In the genomic region with DNA sequence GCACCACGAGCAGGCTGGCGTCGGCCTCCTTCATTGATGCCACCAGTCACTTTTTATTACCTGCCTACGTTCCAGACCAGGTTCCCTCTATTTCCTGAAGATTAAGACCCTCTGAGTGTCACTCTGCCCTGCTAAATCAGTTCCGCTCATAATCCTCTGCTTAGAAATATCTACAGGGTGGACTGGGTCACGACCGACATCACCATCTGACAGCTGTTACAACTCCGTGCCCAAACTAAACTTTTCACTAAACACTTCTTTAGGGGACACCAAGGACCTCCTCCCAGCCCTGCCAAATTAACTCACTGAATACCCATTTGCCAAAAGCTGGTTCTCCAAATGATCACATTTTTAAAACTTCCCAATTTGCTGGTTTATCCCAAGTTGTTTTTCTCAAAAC, we compare ENCODE assay signal across 37 cellular contexts.
"Had no signal": no experiment of that assay in that cellular context is flagged by ENCODE, and none has a peak within 500 bp of the region (broad histone marks: within the 10 kb centered on the region; RNA-seq: fewer than 3 reads in every experiment).

No MANE protein-coding gene starts in this region.

- H3K9me3 ChIP-seq: adrenal gland, ascending aorta, body of pancreas, breast epithelium had no signal

- H3K4me3 ChIP-seq: adrenal gland, ascending aorta, body of pancreas, breast epithelium, cardiac muscle cell had no signal

- H3K27me3 Mint-ChIP-seq: activated naive CD4-positive, alpha-beta T cell treated with anti-CD3 and anti-CD28 coated beads, Interleukin-2, amount 10 ng/mL, durations not matched to agents 7 days and 5 days; activated naive CD4-positive, alpha-beta T cell treated with anti-CD3 and anti-CD28 coated beads, Interleukin-2, amount 50 U/mL, for 24 hours; activated naive CD8-positive, alpha-beta T cell; activated naive CD8-positive, alpha-beta T cell treated with anti-CD3 and anti-CD28 coated beads, Interleukin-2, amount 10 ng/mL, durations not matched to agents 7 days and 5 days; activated naive CD8-positive, alpha-beta T cell treated with anti-CD3 and anti-CD28 coated beads, Interleukin-2, amount 50 U/mL, for 24 hours; activated T-cell treated with anti-CD3 and anti-CD28 coated beads, Interleukin-2, amount 50 U/mL, for 24 hours; central memory CD8-positive, alpha-beta T cell had no signal

- H3K4me1 ChIP-seq: ascending aorta, body of pancreas, breast epithelium had no signal

- H3K4me1 Mint-ChIP-seq: activated naive CD4-positive, alpha-beta T cell treated with anti-CD3 and anti-CD28 coated beads, Interleukin-2, amount 10 ng/mL, durations not matched to agents 7 days and 5 days; activated naive CD4-positive, alpha-beta T cell treated with anti-CD3 and anti-CD28 coated beads, Interleukin-2, amount 50 U/mL, for 24 hours; activated naive CD8-positive, alpha-beta T cell treated with anti-CD3 and anti-CD28 coated beads for 36 hours; activated naive CD8-positive, alpha-beta T cell treated with anti-CD3 and anti-CD28 coated beads, Interleukin-2, amount 10 ng/mL, durations not matched to agents 7 days and 5 days; activated naive CD8-positive, alpha-beta T cell treated with anti-CD3 and anti-CD28 coated beads, Interleukin-2, amount 50 U/mL, for 24 hours; activated T-helper 17 cell treated with anti-CD3 and anti-CD28 coated beads, Interleukin-2, amount 50 U/mL, for 72 hours; central memory CD8-positive, alpha-beta T cell had no signal

- H3K27ac Mint-ChIP-seq: activated naive CD4-positive, alpha-beta T cell treated with anti-CD3 and anti-CD28 coated beads for 36 hours; activated naive CD4-positive, alpha-beta T cell treated with anti-CD3 and anti-CD28 coated beads, Interleukin-2, amount 10 ng/mL, durations not matched to agents 7 days and 5 days; activated naive CD4-positive, alpha-beta T cell treated with anti-CD3 and anti-CD28 coated beads, Interleukin-2, amount 50 U/mL, for 24 hours; activated naive CD4-positive, alpha-beta T cell treated with anti-CD3 and anti-CD28 coated beads, Interleukin-2, amount 50 U/mL, for 72 hours; activated naive CD8-positive, alpha-beta T cell; activated naive CD8-positive, alpha-beta T cell treated with anti-CD3 and anti-CD28 coated beads for 36 hours; activated naive CD8-positive, alpha-beta T cell treated with anti-CD3 and anti-CD28 coated beads, Interleukin-2, amount 10 ng/mL, durations not matched to agents 7 days and 5 days; activated naive CD8-positive, alpha-beta T cell treated with anti-CD3 and anti-CD28 coated beads, Interleukin-2, amount 50 U/mL, for 24 hours; activated T-cell treated with anti-CD3 and anti-CD28 coated beads, Interleukin-2, amount 50 U/mL, for 24 hours; activated T-cell treated with anti-CD3 and anti-CD28 coated beads, Interleukin-2, amount 50 U/mL, for 72 hours; activated T-helper 1 cell treated with anti-CD3 and anti-CD28 coated beads, Interleukin-12 subunit alpha, Interleukin-12 subunit beta, Interleukin-2, Interleukin-4 antibody, amounts not matched to agents 30 ng/mL and 10 ng/mL and 1 ng/mL, durations not matched to agents 14 hours and 24 hours and 36 hours; activated T-helper 17 cell treated with anti-CD3 and anti-CD28 coated beads, Interleukin-2, amount 50 U/mL, for 72 hours; activated T-helper 2 cell treated with anti-CD3 and anti-CD28 coated beads, Interferon-gamma antibody, Interleukin-2, Interleukin-4, amounts not matched to agents 10 μg/mL and 5 μg/mL and 100 μg/mL, durations not matched to agents 14 hours and 24 hours and 36 hours; brain had no signal

- H3K27ac ChIP-seq: adrenal gland, ascending aorta, body of pancreas, brain microvascular endothelial cell, breast epithelium, cardiac muscle cell had no signal

- H3K36me3 ChIP-seq: adrenal gland, ascending aorta, brain microvascular endothelial cell, breast epithelium, cardiac muscle cell had no signal

- H3K36me3 Mint-ChIP-seq: activated naive CD4-positive, alpha-beta T cell treated with anti-CD3 and anti-CD28 coated beads, Interleukin-2, amount 10 ng/mL, durations not matched to agents 7 days and 5 days; activated naive CD8-positive, alpha-beta T cell treated with anti-CD3 and anti-CD28 coated beads for 36 hours; activated naive CD8-positive, alpha-beta T cell treated with anti-CD3 and anti-CD28 coated beads, Interleukin-2, amount 10 ng/mL, durations not matched to agents 7 days and 5 days; brain had no signal

- DNase-seq: activated effector memory CD4-positive, alpha-beta T cell treated with anti-CD3 and anti-CD28 coated beads, Interleukin-2, amount 50 U/mL, for 16 hours; activated effector memory CD4-positive, alpha-beta T cell treated with Interleukin-2 at 50 U/mL for 16 hours; activated gamma-delta T cell; activated gamma-delta T cell treated with Interleukin-2 at 50 U/mL for 16 hours; activated naive CD4-positive, alpha-beta T cell; activated naive CD4-positive, alpha-beta T cell treated with anti-CD3 and anti-CD28 coated beads for 36 hours; activated naive CD4-positive, alpha-beta T cell treated with anti-CD3 and anti-CD28 coated beads, Interleukin-2, amount 10 ng/mL, durations not matched to agents 7 days and 5 days; activated naive CD4-positive, alpha-beta T cell treated with anti-CD3 and anti-CD28 coated beads, Interleukin-2, amount 50 U/mL, for 16 hours; activated naive CD4-positive, alpha-beta T cell treated with Interleukin-2 at 50 U/mL for 16 hours; activated naive CD8-positive, alpha-beta T cell treated with anti-CD3 and anti-CD28 coated beads for 36 hours; activated naive CD8-positive, alpha-beta T cell treated with anti-CD3 and anti-CD28 coated beads, Interleukin-2, amount 10 ng/mL, durations not matched to agents 7 days and 5 days; activated naive CD8-positive, alpha-beta T cell treated with anti-CD3 and anti-CD28 coated beads, Interleukin-2, amount 50 U/mL, for 24 hours; activated T-cell treated with anti-CD3 and anti-CD28 coated beads, Interleukin-2, amount 50 U/mL, for 24 hours; activated T-cell treated with anti-CD3 and anti-CD28 coated beads, Interleukin-2, amount 50 U/mL, for 4 hours; activated T-cell treated with anti-CD3 and anti-CD28 coated beads, Interleukin-2, amount 50 U/mL, for 48 hours; activated T-cell treated with anti-CD3 and anti-CD28 coated beads, Interleukin-2, amount 50 U/mL, for 72 hours; adrenal gland; amniotic stem cell; amygdala; anterior cingulate cortex; aorta; body of pancreas; brain microvascular endothelial cell; caudate nucleus; central memory CD4-positive, alpha-beta T cell; cerebellar nuclear complex had no signal

- H3K27me3 ChIP-seq: adrenal gland, ascending aorta, body of pancreas, brain microvascular endothelial cell, breast epithelium, cardiac muscle cell had no signal

- H3K4me3 Mint-ChIP-seq: activated naive CD4-positive, alpha-beta T cell treated with anti-CD3 and anti-CD28 coated beads for 36 hours; activated naive CD4-positive, alpha-beta T cell treated with anti-CD3 and anti-CD28 coated beads, Interleukin-2, amount 10 ng/mL, durations not matched to agents 7 days and 5 days; activated naive CD4-positive, alpha-beta T cell treated with anti-CD3 and anti-CD28 coated beads, Interleukin-2, amount 50 U/mL, for 24 hours; activated naive CD8-positive, alpha-beta T cell; activated naive CD8-positive, alpha-beta T cell treated with anti-CD3 and anti-CD28 coated beads for 36 hours; activated naive CD8-positive, alpha-beta T cell treated with anti-CD3 and anti-CD28 coated beads, Interleukin-2, amount 10 ng/mL, durations not matched to agents 7 days and 5 days; activated naive CD8-positive, alpha-beta T cell treated with anti-CD3 and anti-CD28 coated beads, Interleukin-2, amount 50 U/mL, for 24 hours; activated T-cell treated with anti-CD3 and anti-CD28 coated beads, Interleukin-2, amount 50 U/mL, for 24 hours; activated T-cell treated with anti-CD3 and anti-CD28 coated beads, Interleukin-2, amount 50 U/mL, for 4 hours; activated T-cell treated with anti-CD3 and anti-CD28 coated beads, Interleukin-2, amount 50 U/mL, for 72 hours; activated T-helper 1 cell treated with anti-CD3 and anti-CD28 coated beads, Interleukin-12 subunit alpha, Interleukin-12 subunit beta, Interleukin-2, Interleukin-4 antibody, amounts not matched to agents 30 ng/mL and 10 ng/mL and 1 ng/mL, durations not matched to agents 14 hours and 24 hours and 36 hours; activated T-helper 17 cell treated with anti-CD3 and anti-CD28 coated beads, Interleukin-2, amount 50 U/mL, for 72 hours; brain; central memory CD8-positive, alpha-beta T cell had no signal
